8 cellular contexts compared by ENCODE assay signal in genomic region chr11:63838150-63838681, GRCh38. TPM values are rescaled to one million over a fixed set of nuclear protein-coding genes. Genes with fewer than 3 reads are reported as not detected.
DNase-seq lines count a peak whose midpoint lies in the region; ATAC-seq, FAIRE-seq and TF ChIP-seq lines count a peak whose summit lies in the region.

No MANE protein-coding gene starts in this region.

- H3K23me2 ChIP-seq in H1 (ENCODE audit: low read depth, low read length): peaks cover 16% of the 10 kb centered on the region

- peaks cover 9% of the 10 kb centered on the region for H3F3A ChIP-seq in MM.1S (ENCODE audit: insufficient read depth, low read length)

- no peaks in the 10 kb centered on the region for H3K27me3 ChIP-seq in MM.1S (replicated peaks; ENCODE audit: insufficient read depth, low read length)
- H3K27me3 ChIP-seq in H1 (replicated peaks in 1 of 4; ENCODE audit: control insufficient read depth in 3 of 4, extremely low read depth in 1 of 4, insufficient read depth in 3 of 4, low read length in 3 of 4): no peaks in the 10 kb centered on the region
- H3K27me3 ChIP-seq in neuron (ENCODE audit: insufficient read depth, low read length): no peaks in the 10 kb centered on the region

- TF ChIP-seq EP300 in H1 (IDR thresholded peaks at IDR 0.05; ENCODE audit: borderline replicate concordance in 1 of 2, low read depth in 2 of 2, low read length in 2 of 2): no peak

- no peak for FAIRE-seq in H1 (lab: Jason Lieb, UNC)

- H3K27ac ChIP-seq in MM.1S (ENCODE audit: low read length) (peak overlapping the region; percentile 43; the same call in 1 of the 2 replicates), H1 (ENCODE audit: low read depth, low read length) (peak overlapping the region; percentile 39; the same call in 1 of the 2 replicates)

- H4K20me1 ChIP-seq in MM.1S (ENCODE audit: insufficient read depth, low read length): peaks cover 5% of the 10 kb centered on the region; the same call in 1 of the 2 replicates
- peaks cover 21 to 22% of the 10 kb centered on the region in 2 experiments for H4K20me1 ChIP-seq in H1 (replicated peaks in 1 of 2; ENCODE audit: control insufficient read depth in 1 of 2, insufficient read depth in 2 of 2, low read length in 2 of 2)

- peak overlapping the region; percentile 83 for H2AFZ ChIP-seq in MM.1S (ENCODE audit: low read length)
- 0 out of 2 replicates have a peak overlapping the region, but pooled peaks have one; percentile 26 for H2AFZ ChIP-seq in H1 (ENCODE audit: low read length)
- peak overlapping the region; percentile 60 for H2AFZ ChIP-seq in neuron (ENCODE audit: low read depth, low read length)

- peak overlapping the region; percentile 59 for H3K4me3 ChIP-seq in MM.1S (ENCODE audit: low read length)
- peak overlapping the region; percentile 11 to 46 (median 18); a peak in 5 of 8 replicates for H3K4me3 ChIP-seq in H1 (ENCODE audit: extremely low read depth in 1 of 4, insufficient read depth in 2 of 4, low read depth in 3 of 4, low read length in 4 of 4)
- H3K4me3 ChIP-seq in neuron (ENCODE audit: low read length): peak overlapping the region; percentile 37

- H2AK5ac ChIP-seq in H1 (ENCODE audit: low read depth, low read length): no peak overlapping the region

- H3K4me2 ChIP-seq in MM.1S (ENCODE audit: low read depth, low read length) (peak overlapping the region; percentile 93), H1 (ENCODE audit: insufficient read depth in 1 of 2, low read depth in 2 of 2, low read length in 2 of 2) (peak overlapping the region; percentile 59 to 60)

- no peak overlapping the region for H3K4ac ChIP-seq in H1 (replicated peaks; ENCODE audit: insufficient read length, low read depth, low read length)

- POLR2A ChIA-PET in H1 (lab: Charles Lee; ENCODE audit: partially characterized antibody): interaction anchor here (0.5 to 5.8 kb wide), 20 partner anchors 9 to 147 kb away, joined by 3 to 45 read pairs (median 5); partner anchors contain the start of genes NAA40, RCOR2 and ZFTA

- H3K4me3 Mint-ChIP-seq in Calu3 (ENCODE audit: low read depth, unreplicated experiment): peak overlapping the region; percentile 75

- TF ChIP-seq POLR2A in H1 (IDR thresholded peaks at IDR 0.05; ENCODE audit: control extremely low read depth in 1 of 2, low read depth in 2 of 2, low read length in 2 of 2): no peak

- H3K9me2 ChIP-seq in MM.1S (replicated peaks; ENCODE audit: insufficient read depth, low read length): no peaks in the 10 kb centered on the region

- H4K91ac ChIP-seq in H1 (replicated peaks; ENCODE audit: insufficient read length, low read length): no peak overlapping the region

- no peak for TF ChIP-seq RAD21 in H1 (IDR thresholded peaks at IDR 0.05 in 1 of 2, conservative IDR thresholded peaks at IDR 0.05 in 1 of 2; ENCODE audit: low read depth in 2 of 2, low read length in 2 of 2)

- H4K5ac ChIP-seq in H1 (ENCODE audit: insufficient read length, low read depth, low read length): no peak overlapping the region

- BruUV-seq in Calu3 (replicated peaks; lab: Mats Ljungman, UMichigan): no TSS peak

- H2BK20ac ChIP-seq in H1 (ENCODE audit: low read length): no peak overlapping the region

- no peak overlapping the region for H3K23ac ChIP-seq in H1 (ENCODE audit: insufficient read length)

- H3K56ac ChIP-seq in H1 (replicated peaks; ENCODE audit: insufficient read length, low read depth, low read length): no peak overlapping the region

- ATAC-seq in GM21367 (IDR thresholded peaks at IDR 0.05; ENCODE audit: unreplicated experiment): no peak
- no peak for ATAC-seq in HG02852 (IDR thresholded peaks at IDR 0.05; ENCODE audit: unreplicated experiment)
- no peak for ATAC-seq in activated CD4-positive, CD25-positive, alpha-beta regulatory T cell treated with anti-CD3 and anti-CD28 coated beads, Interleukin-2, amount 50 U/mL, for 24 hours

- H2BK120ac ChIP-seq in H1 (replicated peaks; ENCODE audit: low read depth, low read length): no peak overlapping the region

- H3K18ac ChIP-seq in H1 (ENCODE audit: extremely low read depth, low read length): no peak overlapping the region

- peaks cover 48% of the 10 kb centered on the region for H3K4me1 Mint-ChIP-seq in Calu3 (ENCODE audit: low read depth, unreplicated experiment)

- H3K36me3 Mint-ChIP-seq in Calu3 (ENCODE audit: insufficient read depth, unreplicated experiment): peaks cover 42% of the 10 kb centered on the region

- H3K27me3 Mint-ChIP-seq in Calu3 (ENCODE audit: unreplicated experiment): no peaks in the 10 kb centered on the region

- peak overlapping the region; percentile 49; the same call in 1 of the 2 replicates for H3K9ac ChIP-seq in MM.1S (ENCODE audit: low read length)
- peak overlapping the region in 3 of 4 experiments; percentile 4 to 75 (median 46); a peak in 3 of 7 replicates for H3K9ac ChIP-seq in H1 (replicated peaks in 1 of 4; ENCODE audit: extremely low read depth in 1 of 4, low read depth in 3 of 4, low read length in 3 of 4)

- H3K79me2 ChIP-seq in MM.1S (ENCODE audit: low read length): peaks cover 40% of the 10 kb centered on the region
- peaks cover 15 to 39% of the 10 kb centered on the region in 2 experiments for H3K79me2 ChIP-seq in H1 (ENCODE audit: control insufficient read depth in 1 of 2, insufficient read depth in 2 of 2, low read length in 2 of 2)

- DNase-seq in Calu3: peak; percentile 11
- DNase-seq in MM.1S: no peak
- no peak for DNase-seq in H1 (ENCODE audit: low read depth in 1 of 2, low spot score in 2 of 2)
- DNase-seq in cerebellar cortex (ENCODE audit: low spot score): no peak

- H2BK5ac ChIP-seq in H1 (ENCODE audit: low read depth, low read length): peak overlapping the region; percentile 50; the same call in 1 of the 2 replicates

- peak overlapping the region; percentile 38 for H3K27ac Mint-ChIP-seq in Calu3 (ENCODE audit: unreplicated experiment)

- CTCF ChIA-PET in Calu3 (lab: Charles Lee) (interaction anchor here (0.5 to 3.4 kb wide), 12 partner anchors 13 to 137 kb away, joined by 3 to 38 read pairs (median 4); no protein-coding TSS in a partner anchor), H1 (lab: Charles Lee; ENCODE audit: partially characterized antibody) (interaction anchor here (0.6 to 6.1 kb wide), 31 partner anchors 10 to 1131 kb away, joined by 3 to 163 read pairs (median 7); no protein-coding TSS in a partner anchor)

- H3K9me3 Mint-ChIP-seq in Calu3 (ENCODE audit: low read depth, unreplicated experiment): no peaks in the 10 kb centered on the region

- H4K8ac ChIP-seq in H1 (ENCODE audit: extremely low read depth, insufficient read depth, low read length): no peak overlapping the region

- H3K14ac ChIP-seq in H1 (ENCODE audit: insufficient read length): no peak overlapping the region

- no peak overlapping the region for H2BK12ac ChIP-seq in H1 (ENCODE audit: low read depth, low read length)

- H3K4me1 ChIP-seq in MM.1S (ENCODE audit: low read length) (peaks cover 24% of the 10 kb centered on the region), H1 (replicated peaks in 1 of 4; ENCODE audit: control insufficient read depth in 3 of 4, insufficient read depth in 4 of 4, low read length in 3 of 4) (peaks cover 13 to 38% (median 23%) of the 10 kb centered on the region in 4 experiments), neuron (ENCODE audit: insufficient read depth, low read length) (peaks cover 32% of the 10 kb centered on the region)

- 0 out of 2 replicates have a peak, but pooled peaks cover 2% of the 10 kb centered on the region for H3K36me3 ChIP-seq in MM.1S (replicated peaks; ENCODE audit: insufficient read depth, low read length)
- no peaks in the 10 kb centered on the region; a peak in 1 of 8 replicates for H3K36me3 ChIP-seq in H1 (ENCODE audit: control insufficient read depth in 2 of 4, insufficient read depth in 4 of 4, low read length in 3 of 4)
- H3K36me3 ChIP-seq in neuron (ENCODE audit: insufficient read depth, low read length): peaks cover 2% of the 10 kb centered on the region

- no peak for TF ChIP-seq CTCF in Calu3 (IDR thresholded peaks at IDR 0.05; ENCODE audit: unreplicated experiment)
- TF ChIP-seq CTCF in MM.1S (IDR thresholded peaks at IDR 0.05; ENCODE audit: low read length): no peak
- TF ChIP-seq CTCF in H1 (IDR thresholded peaks at IDR 0.05; ENCODE audit: control extremely low read depth in 1 of 3, insufficient read depth in 1 of 3, low read depth in 1 of 3, low read length in 3 of 3): no peak

- peaks cover 10% of the 10 kb centered on the region for H3K79me1 ChIP-seq in H1 (ENCODE audit: low read depth, low read length)

- 44% methylated on average over 19 of the region's 19 CpGs; no CpG with 5 or more reads in 1 of the 2 experiments for WGBS in H1 (ENCODE audit: extremely low coverage in 1 of 2, insufficient coverage in 1 of 2, insufficient read length in 1 of 2, insufficient replicate concordance in 2 of 2, low coverage in 1 of 2, low lambda C conversion rate in 2 of 2, missing lambda C conversion rate in 1 of 2), 2 experiments

- intact Hi-C loops in Calu3 (cut with micrococcal nuclease; ENCODE audit: unreplicated experiment): no loop called here

- no peak overlapping the region for H2BK15ac ChIP-seq in H1 (ENCODE audit: low read length)

- H3K9me3 ChIP-seq in MM.1S (replicated peaks; ENCODE audit: insufficient read depth, low read length): no peaks in the 10 kb centered on the region
- H3K9me3 ChIP-seq in H1 (ENCODE audit: insufficient read depth in 2 of 2, low read depth in 1 of 2, low read length in 1 of 2): no peaks in the 10 kb centered on the region
- no peaks in the 10 kb centered on the region for H3K9me3 ChIP-seq in neuron (ENCODE audit: low read length)

TF ChIP-seq in H1, 55 proteins besides CTCF, POLR2A, EP300 and RAD21 (continues in another document):
- no peak for TF ChIP-seq SP1 (IDR thresholded peaks at IDR 0.05; ENCODE audit: low read depth, low read length)

RNA-seq across cellular contexts. Expression of gene MARK2, which starts 0.7 kb away (rescaled TPM):
- total RNA-seq in Calu3 (2022): 63.1 and 71.2 TPM in 2 replicates
- total RNA-seq in H1 (2021; fragmentation: NEBNext Ultra II Directional; extraction: Animal tissue kit (Norgen Biotek cat#: 25700)): 56.5 and 58.5 TPM in 2 replicates
- 19.3 and 24.4 TPM in 2 replicates for polyA plus RNA-seq in H1 (2011; rRNA removed)
- 18.1 TPM for polyA plus RNA-seq in H1 (2011; cell fraction: cytosol; rRNA removed)
- 32.7 TPM for polyA plus RNA-seq in H1 (2011; cell fraction: nucleus; rRNA removed)
- 29.2 to 30.7 TPM (median 29.5 TPM) in 4 replicates for polyA plus RNA-seq in H1 (2012, experiment 1 of 2)
- polyA plus RNA-seq in H1 (2012, experiment 2 of 2): 25.5 TPM
- 30.7 TPM for polyA plus RNA-seq in H1 (2013, experiment 1 of 2)
- 28.7 TPM for polyA plus RNA-seq in H1 (2013, experiment 2 of 2)
- polyA minus RNA-seq in H1 (2011; rRNA and poly(A)+ RNA removed): 22.4 and 28.2 TPM in 2 replicates
- polyA minus RNA-seq in H1 (2011; cell fraction: cytosol; rRNA and poly(A)+ RNA removed): 38.7 TPM
- polyA minus RNA-seq in H1 (2011; cell fraction: nucleus; rRNA and poly(A)+ RNA removed): 28.2 TPM

RNA-seq across cellular contexts. Expression of gene SPINDOC, which starts 25.0 kb away (rescaled TPM):
- total RNA-seq in Calu3 (2022): 47.1 and 53.8 TPM in 2 replicates
- 99.7 and 104 TPM in 2 replicates for total RNA-seq in H1 (2021; fragmentation: NEBNext Ultra II Directional; extraction: Animal tissue kit (Norgen Biotek cat#: 25700))
- 78.7 and 112 TPM in 2 replicates for polyA plus RNA-seq in H1 (2011; rRNA removed)
- polyA plus RNA-seq in H1 (2011; cell fraction: cytosol; rRNA removed): 111 TPM
- 95.2 TPM for polyA plus RNA-seq in H1 (2011; cell fraction: nucleus; rRNA removed)
- polyA plus RNA-seq in H1 (2012, experiment 1 of 2): 78.1 to 103 TPM (median 96.8 TPM) in 4 replicates
- 96.2 TPM for polyA plus RNA-seq in H1 (2012, experiment 2 of 2)
- 70.5 TPM for polyA plus RNA-seq in H1 (2013, experiment 1 of 2)
- polyA plus RNA-seq in H1 (2013, experiment 2 of 2): 71.0 TPM
- polyA minus RNA-seq in H1 (2011; rRNA and poly(A)+ RNA removed): 17.8 and 20.3 TPM in 2 replicates
- polyA minus RNA-seq in H1 (2011; cell fraction: cytosol; rRNA and poly(A)+ RNA removed): 41.1 TPM
- 32.2 TPM for polyA minus RNA-seq in H1 (2011; cell fraction: nucleus; rRNA and poly(A)+ RNA removed)

Comparison
In these comparisons a context has a peak if more than half of its experiments do, and no peak if none do; other contexts are left out.
1. H2AFZ ChIP-seq: peak in every context shown above with its lines; median percentile 83 in MM.1S; 60 in neuron; 26 in H1.